Comparison of ENCODE assay signal across 23 cellular contexts in genomic region chr4:138887341-138887740, GRCh38.
"Had no signal": no experiment of that assay in that cellular context is flagged by ENCODE, and none has a peak within 500 bp of the region (broad histone marks: within the 10 kb centered on the region; RNA-seq: fewer than 3 reads in every experiment).

No MANE protein-coding gene starts in this region.

- H3K27ac Mint-ChIP-seq: dendritic cell treated with granulocyte-macrophage colony-stimulating factor and Interleukin-4, amounts not matched to agents 40 ng/mL and 50 ng/mL, for 4 days; effector memory CD8-positive, alpha-beta T cell; mesothelial cell of epicardium; naive B cell had no signal

- FAIRE-seq: endothelial cell of umbilical vein, frontal cortex, islet of Langerhans, keratinocyte had no signal

- H3K36me3 ChIP-seq: colonic mucosa, esophagus muscularis mucosa, gastroesophageal sphincter, heart left ventricle, left lung, lower lobe of right lung had no signal

- H3K27ac ChIP-seq: colonic mucosa, esophagus muscularis mucosa, foreskin keratinocyte, gastroesophageal sphincter, heart left ventricle, hepatocyte, left lung, lower lobe of right lung had no signal

- H3K27me3 Mint-ChIP-seq: dendritic cell treated with granulocyte-macrophage colony-stimulating factor and Interleukin-4, amounts not matched to agents 40 ng/mL and 50 ng/mL, for 4 days had no signal

- DNase-seq: colonic mucosa; cortex of kidney; effector CD8-positive, alpha-beta T cell; effector memory CD8-positive, alpha-beta T cell; foreskin keratinocyte; heart left ventricle; hypothalamus; left cardiac atrium; left lung; left ventricle myocardium superior; lower lobe of right lung; mesenchymal stem cell; mucosa of descending colon; naive B cell had no signal

- H3K4me3 Mint-ChIP-seq: dendritic cell treated with granulocyte-macrophage colony-stimulating factor and Interleukin-4, amounts not matched to agents 40 ng/mL and 50 ng/mL, for 4 days; effector memory CD8-positive, alpha-beta T cell; mesothelial cell of epicardium; naive B cell had no signal

- H3K27me3 ChIP-seq: colonic mucosa, esophagus muscularis mucosa, foreskin keratinocyte, gastroesophageal sphincter, heart left ventricle, hepatocyte, left lung had no signal

- H3K36me3 Mint-ChIP-seq: naive B cell had no signal

- H3K4me1 ChIP-seq: colonic mucosa, esophagus muscularis mucosa, gastroesophageal sphincter, heart left ventricle, left lung, lower lobe of right lung had no signal

- H3K79me2 ChIP-seq: hepatocyte had no signal

- ATAC-seq: effector memory CD8-positive, alpha-beta T cell; foreskin keratinocyte; gastroesophageal sphincter; heart left ventricle; left cardiac atrium; left lung; left ventricle myocardium superior; lower lobe of right lung; mucosa of descending colon had no signal

- H3K4me2 ChIP-seq: hepatocyte had no signal

- H3K4me1 Mint-ChIP-seq: naive B cell had no signal

- H2AFZ ChIP-seq: hepatocyte had no signal

- H3K9me3 ChIP-seq: colonic mucosa, esophagus muscularis mucosa, gastroesophageal sphincter, heart left ventricle, left lung, lower lobe of right lung, mucosa of descending colon had no signal

- H3K4me3 ChIP-seq: colonic mucosa, esophagus muscularis mucosa, gastroesophageal sphincter, heart left ventricle, hepatocyte, left lung, lower lobe of right lung, mucosa of descending colon had no signal
